ENCODE assay signal across 13 cellular contexts in the genomic region with DNA sequence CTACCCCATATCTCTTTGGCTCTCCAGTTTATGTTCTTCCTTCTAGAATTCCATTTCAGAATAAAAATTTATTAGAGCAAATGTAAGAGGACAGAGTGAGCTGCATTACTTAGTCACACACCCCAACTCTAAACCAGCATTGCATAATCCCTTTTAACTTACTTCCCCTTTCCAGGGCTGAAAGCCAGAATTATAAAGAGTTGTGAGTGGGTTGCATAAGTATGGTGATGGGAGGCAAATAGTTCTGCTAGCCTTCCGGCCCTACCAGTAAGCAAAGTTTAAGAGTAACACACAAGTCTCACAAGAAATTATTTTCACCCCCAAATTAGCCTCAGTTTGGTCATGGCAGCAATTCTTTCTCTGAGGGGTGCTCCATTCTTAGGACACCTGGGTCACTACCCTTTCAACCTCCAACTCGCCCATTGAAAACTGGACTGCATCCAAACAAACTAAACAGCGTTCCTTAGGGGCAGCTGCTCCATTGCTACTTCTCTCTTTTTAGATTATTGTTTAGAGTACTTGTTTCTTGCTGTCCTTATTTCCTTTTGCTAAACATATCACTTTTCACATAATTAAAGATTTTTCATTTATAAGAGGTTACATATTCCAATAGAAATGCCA. TPM values are rescaled to one million over a fixed set of nuclear protein-coding genes. Genes with fewer than 3 reads are reported as not detected.
DNase-seq lines count a peak whose midpoint lies in the region; ATAC-seq, FAIRE-seq and TF ChIP-seq lines count a peak whose summit lies in the region.
"Had no signal": no experiment of that assay in that cellular context is flagged by ENCODE, and none has a peak within 500 bp of the region (broad histone marks: within the 10 kb centered on the region; RNA-seq: fewer than 3 reads in every experiment).

No MANE protein-coding gene starts in this region.

- 54 to 84% methylated on average over 3 of the region's 3 CpGs for WGBS in pancreas, 2 donors

- no peaks in the 10 kb centered on the region for H3K9me3 ChIP-seq in BLaER1 treated with 17β-estradiol and CSF1 and Interleukin-3, amounts not matched to agents 10 nM and 100 nM (replicated peaks in 1 of 11)
- no peaks in the 10 kb centered on the region for H3K9me3 ChIP-seq in RWPE2 (ENCODE audit: severe bottlenecking)
- no peaks in the 10 kb centered on the region for H3K9me3 ChIP-seq in pancreas

- no peaks in the 10 kb centered on the region for H4K20me1 ChIP-seq in BLaER1 treated with 17β-estradiol and CSF1 and Interleukin-3, amounts not matched to agents 10 nM and 100 nM

- ATAC-seq in RWPE2 (ENCODE audit: low read depth) = peak; percentile 31; the same call in 1 of the 3 replicates
- peak in 3 of 4 donors; percentile 21 to 79 (median 75) for ATAC-seq in pancreas
- no peak for ATAC-seq in HG02763 (IDR thresholded peaks at IDR 0.05; ENCODE audit: unreplicated experiment)
- ATAC-seq in HG02973 (IDR thresholded peaks at IDR 0.05; ENCODE audit: unreplicated experiment) = no peak
- ATAC-seq in GM18867 (IDR thresholded peaks at IDR 0.05; ENCODE audit: unreplicated experiment) = no peak

- H3K4me2 ChIP-seq in BLaER1 treated with 17β-estradiol and CSF1 and Interleukin-3, amounts not matched to agents 10 nM and 100 nM = peak overlapping the region in 10 of 11 experiments; percentile 20 to 84 (median 64); a peak in 19 of 22 replicates

- H3K4me3 ChIP-seq in BLaER1 treated with 17β-estradiol and CSF1 and Interleukin-3, amounts not matched to agents 10 nM and 100 nM = peak overlapping the region in 2 of 10 experiments; percentile 18 to 39; a peak in 2 of 20 replicates
- H3K4me3 ChIP-seq in RWPE2 (ENCODE audit: severe bottlenecking) = no peak overlapping the region
- H3K4me3 ChIP-seq in pancreas = no peak overlapping the region

- no peaks in the 10 kb centered on the region for H3K36me3 ChIP-seq in BLaER1 treated with 17β-estradiol and CSF1 and Interleukin-3, amounts not matched to agents 10 nM and 100 nM
- H3K36me3 ChIP-seq in RWPE2 (ENCODE audit: low read depth) (no peaks in the 10 kb centered on the region), pancreas (no peaks in the 10 kb centered on the region)

- FAIRE-seq in pancreas (lab: Jason Lieb, UNC) = no peak

- intact Hi-C loops in pancreas (cut with DNase I) = no loop called here

- H3K4me1 ChIP-seq in BLaER1 treated with 17β-estradiol and CSF1 and Interleukin-3, amounts not matched to agents 10 nM and 100 nM = peaks cover 0 to 42% (median 29%) of the 10 kb centered on the region in 10 experiments; a peak in 14 of 20 replicates
- no peaks in the 10 kb centered on the region for H3K4me1 ChIP-seq in RWPE2 (ENCODE audit: insufficient read depth, poor library complexity, severe bottlenecking)
- H3K4me1 ChIP-seq in pancreas = peaks cover 0 to 4% (median 0%) of the 10 kb centered on the region in 3 donors

- H3K27ac ChIP-seq in BLaER1 treated with 17β-estradiol and CSF1 and Interleukin-3, amounts not matched to agents 10 nM and 100 nM = peak overlapping the region in 10 of 11 experiments; percentile 24 to 90 (median 68); a peak in 19 of 22 replicates
- no peak overlapping the region for H3K27ac ChIP-seq in RWPE2 (ENCODE audit: poor library complexity, severe bottlenecking)
- H3K27ac ChIP-seq in pancreas = no peak overlapping the region

- TF ChIP-seq CTCF in RWPE2 (IDR thresholded peaks at IDR 0.05; ENCODE audit: poor library complexity, severe bottlenecking) (no peak), pancreas (IDR thresholded peaks at IDR 0.05) (no peak)

- H3K9ac ChIP-seq in BLaER1 treated with 17β-estradiol and CSF1 and Interleukin-3, amounts not matched to agents 10 nM and 100 nM = peak overlapping the region in 6 of 11 experiments; percentile 6 to 73 (median 49); a peak in 11 of 22 replicates

- H3K27me3 ChIP-seq in BLaER1 treated with 17β-estradiol and CSF1 and Interleukin-3, amounts not matched to agents 10 nM and 100 nM = no peaks in the 10 kb centered on the region
- H3K27me3 ChIP-seq in RWPE2 (ENCODE audit: insufficient read depth, poor library complexity, severe bottlenecking) (peaks cover 13% of the 10 kb centered on the region), pancreas (no peaks in the 10 kb centered on the region)

- DNase-seq in RWPE2 (ENCODE audit: low spot score) = no peak
- peak; percentile 86 for DNase-seq in fibroblast of peridontal ligament (ENCODE audit: extremely low read depth)
- no peak for DNase-seq in pancreas
- DNase-seq in ecto neural progenitor cell (ENCODE audit: low spot score) = no peak
- DNase-seq: activated naive CD8-positive, alpha-beta T cell treated with anti-CD3 and anti-CD28 coated beads for 36 hours; CD4-positive, CD25-positive, alpha-beta regulatory T cell; NCI-H1436 treated with DMSO at 0.1 percent for 48 hours; stimulated activated CD4-positive, alpha-beta T cell treated with anti-CD3 and anti-CD28 coated beads, Interleukin-2, amount 100 ng/mL, for 24 hours; T-helper 9 cell had no signal

RNA-seq across cellular contexts. Expression of gene KIAA0408, which starts 1.6 kb away (rescaled TPM):
- total RNA-seq in pancreas = 1 to 10 TPM in 3 of 6 donors, under 1 TPM in 3; 0.09 to 1.3 (median 0.72) TPM
- 1 to 10 TPM; 1.3 to 4.9 TPM for polyA plus RNA-seq in pancreas

Comparison
In these comparisons a context has a peak if more than half of its experiments do, and no peak if none do; other contexts are left out.
1. H3K27ac ChIP-seq: peak in BLaER1 treated with 17β-estradiol and CSF1 and Interleukin-3, amounts not matched to agents 10 nM and 100 nM (10 of 11); none in RWPE2 (single experiment) and pancreas (0 of 4).
2. ATAC-seq: peak in RWPE2 (single experiment) and pancreas (3 of 4); none in HG02763 (single experiment), HG02973 (single experiment) and GM18867 (single experiment).